Comparison of ENCODE assay signal across 13 cellular contexts in the genomic region with DNA sequence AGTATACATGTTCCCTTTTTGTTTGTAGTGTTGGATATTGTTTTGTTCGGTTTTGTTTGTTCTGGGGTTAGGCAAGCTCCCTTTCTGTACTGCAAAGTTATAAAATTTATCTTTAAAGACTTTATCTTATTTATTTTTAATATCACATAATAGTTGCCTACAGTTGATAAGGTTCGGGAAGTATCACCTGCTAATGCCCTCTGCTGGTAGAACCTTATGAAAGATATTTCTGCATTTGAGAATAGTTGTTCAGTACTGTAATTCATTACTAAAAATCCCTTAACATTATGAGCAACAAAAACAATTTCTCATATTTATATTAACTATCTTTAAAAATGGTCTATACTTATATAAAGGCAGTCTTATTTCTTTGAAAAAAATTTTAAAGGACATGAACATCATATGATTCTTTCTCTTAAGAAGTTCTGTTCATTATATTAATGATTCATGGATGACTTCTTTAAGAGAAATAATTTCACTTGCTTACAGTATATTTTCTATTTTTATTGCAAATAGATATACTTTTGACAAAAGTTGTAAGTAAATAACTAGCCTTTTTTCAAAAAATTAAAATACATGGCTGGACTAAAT.
DNase-seq lines count a peak whose midpoint lies in the region; ATAC-seq, FAIRE-seq and TF ChIP-seq lines count a peak whose summit lies in the region.
"Had no signal": no experiment of that assay in that cellular context is flagged by ENCODE, and none has a peak within 500 bp of the region (broad histone marks: within the 10 kb centered on the region; RNA-seq: fewer than 3 reads in every experiment).

No MANE protein-coding gene starts in this region.

- no peak overlapping the region for H3K4me3 ChIP-seq in Caco-2 (ENCODE audit: low read depth, low read length)
- H3K4me3 ChIP-seq in SU-DHL-6 (ENCODE audit: insufficient read depth, low read length, poor library complexity, severe bottlenecking), result no peak overlapping the region
- H3K4me3 ChIP-seq in HepG2 (replicated peaks in 1 of 3; ENCODE audit: insufficient read depth in 1 of 3, low read depth in 2 of 3, low read length in 3 of 3), result no peak overlapping the region

- 2% methylated on average over 2 of the region's 2 CpGs for WGBS in HepG2 (ENCODE audit: low lambda C conversion rate)

- no peaks in the 10 kb centered on the region for H3K36me3 ChIP-seq in Caco-2 (ENCODE audit: control insufficient read depth, insufficient read depth, low read length)
- H3K36me3 ChIP-seq in SU-DHL-6 (ENCODE audit: low read length), result no peaks in the 10 kb centered on the region
- H3K36me3 ChIP-seq in HepG2 (replicated peaks in 1 of 2; ENCODE audit: control insufficient read depth in 1 of 2, insufficient read depth in 2 of 2, low read length in 2 of 2), result no peaks in the 10 kb centered on the region

- in situ Hi-C loops in HepG2 (cut with HindIII; ENCODE audit: extremely low pct_ligation_motif_present, low pct_unique_long_range_greater_than_20kb), result no loop called here

- H3K4me2 ChIP-seq in SU-DHL-6 (ENCODE audit: low read depth, low read length, poor library complexity, severe bottlenecking) (no peak overlapping the region), HepG2 (ENCODE audit: low read depth, low read length) (no peak overlapping the region)

- H3K27ac ChIP-seq in SU-DHL-6 (ENCODE audit: low read depth, low read length) (no peak overlapping the region), HepG2 (ENCODE audit: extremely low read length, insufficient read depth, low read length) (no peak overlapping the region)

- no peak for TF ChIP-seq POLR2A in HepG2 (IDR thresholded peaks at IDR 0.05; ENCODE audit: insufficient read depth in 1 of 2, low read depth in 2 of 2, low read length in 2 of 2)

- H3K27ac Mint-ChIP-seq in Caco-2 (ENCODE audit: unreplicated experiment), result no peak overlapping the region
- H3K27ac Mint-ChIP-seq: activated T-helper 17 cell treated with anti-CD3 and anti-CD28 coated beads, Interleukin-2, amount 50 U/mL, for 72 hours; T-helper 1 cell treated with Interleukin-12 subunit alpha and Interleukin-12 subunit beta and Interleukin-4 antibody, amounts not matched to agents 30 μg/mL and 1 μg/mL, for 36 hours had no signal

- CTCF ChIA-PET in Caco-2 (lab: Charles Lee), result no interaction called here
- CTCF ChIA-PET in HepG2 (lab: Yijun Ruan, JAX; ENCODE audit: low intra/inter-chr PET ratio, low total read pairs), result no interaction called here

- H3K36me3 Mint-ChIP-seq in Caco-2 (ENCODE audit: insufficient read depth, unreplicated experiment), result no peaks in the 10 kb centered on the region

- H3K9ac ChIP-seq in SU-DHL-6 (ENCODE audit: low read length) (no peak overlapping the region), HepG2 (ENCODE audit: insufficient read depth, low read depth, low read length) (no peak overlapping the region)

- no peaks in the 10 kb centered on the region for H3K79me2 ChIP-seq in SU-DHL-6 (ENCODE audit: insufficient read depth, low read length)
- no peaks in the 10 kb centered on the region for H3K79me2 ChIP-seq in HepG2 (ENCODE audit: insufficient read depth, low read length)

- no peaks in the 10 kb centered on the region for H3K9me3 Mint-ChIP-seq in Caco-2 (ENCODE audit: unreplicated experiment)
- H3K9me3 Mint-ChIP-seq: T-helper 1 cell treated with Interleukin-12 subunit alpha and Interleukin-12 subunit beta and Interleukin-4 antibody, amounts not matched to agents 30 μg/mL and 1 μg/mL, for 36 hours had no signal

- DNase-seq in Caco-2, result no peak
- DNase-seq in HepG2 (ENCODE audit: low spot score), result peak; percentile 7
- no peak for DNase-seq in omental fat pad (ENCODE audit: low spot score)
- no peak for DNase-seq in central memory CD4-positive, alpha-beta T cell
- no peak for DNase-seq in globus pallidus (ENCODE audit: low spot score)
- no peak for DNase-seq in SHP77 treated with DMSO at 0.1 percent for 48 hours (lab: John Stamatoyannopoulos, UW)
- DNase-seq: stimulated activated naive CD4-positive, alpha-beta T cell treated with Interleukin-2 at 50 U/mL for 16 hours had no signal

- H2AFZ ChIP-seq in SU-DHL-6 (ENCODE audit: low read depth, low read length, severe bottlenecking) (peak overlapping the region; percentile 15), HepG2 (ENCODE audit: low read length) (no peak overlapping the region)

- no peaks in the 10 kb centered on the region for H4K20me1 ChIP-seq in SU-DHL-6 (ENCODE audit: low read depth, low read length)
- no peaks in the 10 kb centered on the region for H4K20me1 ChIP-seq in HepG2 (ENCODE audit: insufficient read depth, low read length)

- POLR2A ChIA-PET in Caco-2 (lab: Charles Lee), result no interaction called here
- POLR2A ChIA-PET in HepG2 (lab: Yijun Ruan, JAX), result no interaction called here

- H3K4me1 ChIP-seq in Caco-2 (no peaks in the 10 kb centered on the region), HepG2 (ENCODE audit: insufficient read depth, low read length) (no peaks in the 10 kb centered on the region)

- H3K27me3 Mint-ChIP-seq in Caco-2 (ENCODE audit: insufficient read depth, unreplicated experiment), result peaks cover 5% of the 10 kb centered on the region
- H3K27me3 Mint-ChIP-seq: activated T-helper 17 cell treated with anti-CD3 and anti-CD28 coated beads, Interleukin-2, amount 50 U/mL, for 72 hours had no signal

- no TSS peak for BruUV-seq in Caco-2 (replicated peaks; lab: Mats Ljungman, UMichigan)
- no TSS peak for BruUV-seq in HepG2 (replicated peaks; lab: Mats Ljungman, UMichigan)

- no peak overlapping the region for H3K4me3 Mint-ChIP-seq in Caco-2 (ENCODE audit: unreplicated experiment)
- H3K4me3 Mint-ChIP-seq: activated T-helper 17 cell treated with anti-CD3 and anti-CD28 coated beads, Interleukin-2, amount 50 U/mL, for 72 hours; T-helper 1 cell treated with Interleukin-12 subunit alpha and Interleukin-12 subunit beta and Interleukin-4 antibody, amounts not matched to agents 30 μg/mL and 1 μg/mL, for 36 hours had no signal

- TF ChIP-seq EP300 in Ishikawa (IDR thresholded peaks at IDR 0.05; ENCODE audit: borderline replicate concordance) (no peak), HepG2 (IDR thresholded peaks at IDR 0.05; ENCODE audit: low read depth in 2 of 2, low read length in 2 of 2) (no peak), HepG2 (CRISPR knock-in tag; IDR thresholded peaks at IDR 0.05; ENCODE audit: borderline replicate concordance) (no peak)

- H3K27me3 ChIP-seq in Caco-2 (replicated peaks; ENCODE audit: control insufficient read depth, insufficient read depth, low read length) (no peaks in the 10 kb centered on the region), SU-DHL-6 (ENCODE audit: low read length) (no peaks in the 10 kb centered on the region), HepG2 (ENCODE audit: control insufficient read depth in 1 of 2, insufficient read depth in 2 of 2, low read length in 2 of 2) (no peaks in the 10 kb centered on the region)

- no peak for ATAC-seq in HepG2
- ATAC-seq in omental fat pad (ENCODE audit: low FRiP score), result no peak
- ATAC-seq: activated T-helper 17 cell treated with anti-CD3 and anti-CD28 coated beads, Interleukin-2, amount 50 U/mL, for 72 hours; sciatic nerve had no signal

- no peaks in the 10 kb centered on the region for H3K4me1 Mint-ChIP-seq in Caco-2 (ENCODE audit: low read depth, unreplicated experiment)
- H3K4me1 Mint-ChIP-seq: activated T-helper 17 cell treated with anti-CD3 and anti-CD28 coated beads, Interleukin-2, amount 50 U/mL, for 72 hours had no signal

- TF ChIP-seq CTCF in Caco-2 (IDR thresholded peaks at IDR 0.05; ENCODE audit: insufficient read depth in 1 of 2, low read depth in 1 of 2, low read length in 1 of 2, severe bottlenecking in 1 of 2, unreplicated experiment in 1 of 2) (peak; percentile 21 to 39), SU-DHL-6 (IDR thresholded peaks at IDR 0.05; ENCODE audit: insufficient read depth, low read length, poor library complexity, severe bottlenecking) (peak; percentile 66), HepG2 (CRISPR knock-in tag; IDR thresholded peaks at IDR 0.05) (no peak), omental fat pad (IDR thresholded peaks at IDR 0.05) (no peak)

- intact Hi-C loops in Caco-2 (cut with micrococcal nuclease; ENCODE audit: unreplicated experiment) (loop anchor here (1.0 kb wide), 1 partner anchor 59 kb away; no protein-coding TSS in a partner anchor), HepG2 (cut with micrococcal nuclease; ENCODE audit: unreplicated experiment) (no loop called here)

- TF ChIP-seq RAD21 in Ishikawa (IDR thresholded peaks at IDR 0.05; ENCODE audit: low read depth), result peak; percentile 23; the same call in 1 of the 2 replicates
- no peak for TF ChIP-seq RAD21 in HepG2 (CRISPR knock-in tag; IDR thresholded peaks at IDR 0.05)

- no peaks in the 10 kb centered on the region for H3K9me2 ChIP-seq in SU-DHL-6 (replicated peaks; ENCODE audit: insufficient read depth, low read length)

- H3F3A ChIP-seq in SU-DHL-6 (ENCODE audit: insufficient read depth), result no peaks in the 10 kb centered on the region

- H3K9me3 ChIP-seq in Caco-2 (no peaks in the 10 kb centered on the region), SU-DHL-6 (ENCODE audit: insufficient read depth, low read length) (peaks cover 3% of the 10 kb centered on the region; the same call in 1 of the 2 replicates), HepG2 (ENCODE audit: low read length) (no peaks in the 10 kb centered on the region)

- no peak for FAIRE-seq in HepG2 (lab: Jason Lieb, UNC)
- FAIRE-seq: keratinocyte had no signal

TF ChIP-seq in Ishikawa, 13 proteins besides CTCF, POLR2A, EP300 and RAD21 (continues in another document):
- TF ChIP-seq, protein P1, sequence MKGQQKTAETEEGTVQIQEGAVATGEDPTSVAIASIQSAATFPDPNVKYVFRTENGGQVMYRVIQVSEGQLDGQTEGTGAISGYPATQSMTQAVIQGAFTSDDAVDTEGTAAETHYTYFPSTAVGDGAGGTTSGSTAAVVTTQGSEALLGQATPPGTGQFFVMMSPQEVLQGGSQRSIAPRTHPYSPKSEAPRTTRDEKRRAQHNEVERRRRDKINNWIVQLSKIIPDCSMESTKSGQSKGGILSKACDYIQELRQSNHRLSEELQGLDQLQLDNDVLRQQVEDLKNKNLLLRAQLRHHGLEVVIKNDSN (IDR thresholded peaks at IDR 0.05), result no peak
- TF ChIP-seq EGR1 (IDR thresholded peaks at IDR 0.05) (no peak), TAF1 (IDR thresholded peaks at IDR 0.05; ENCODE audit: low read depth) (no peak), NFIC (IDR thresholded peaks at IDR 0.05) (no peak), ZBTB7A (IDR thresholded peaks at IDR 0.05; ENCODE audit: low read depth) (no peak)

TF ChIP-seq in HepG2, 621 proteins besides CTCF, POLR2A, EP300 and RAD21:
- TF ChIP-seq ZNF768 (CRISPR knock-in tag; IDR thresholded peaks at IDR 0.05), result no peak
- no peak for TF ChIP-seq HNRNPL (IDR thresholded peaks at IDR 0.05; ENCODE audit: low read depth, low read length)
- TF ChIP-seq ZNF33A (CRISPR knock-in tag; IDR thresholded peaks at IDR 0.05; ENCODE audit: borderline replicate concordance), result no peak
- TF ChIP-seq ZNF232 (CRISPR knock-in tag; IDR thresholded peaks at IDR 0.05; ENCODE audit: borderline replicate concordance), result no peak
- no peak for TF ChIP-seq IRF2 (CRISPR knock-in tag; IDR thresholded peaks at IDR 0.05)
- no peak for TF ChIP-seq SNAPC2 (CRISPR knock-in tag; IDR thresholded peaks at IDR 0.05)
- TF ChIP-seq NFE2 (CRISPR knock-in tag; IDR thresholded peaks at IDR 0.05), result no peak
- TF ChIP-seq ZNF605 (CRISPR knock-in tag; IDR thresholded peaks at IDR 0.05), result no peak
- no peak for TF ChIP-seq ETV5 (CRISPR knock-in tag; IDR thresholded peaks at IDR 0.05; ENCODE audit: borderline replicate concordance)

Comparison
In these comparisons a context has a peak if more than half of its experiments do, and no peak if none do; other contexts are left out.
1. CTCF ChIP-seq: peak in Caco-2 (2 of 2) and SU-DHL-6 (single experiment); none in HepG2 (single experiment) and omental fat pad (0 of 3).